Comparison of ENCODE assay signal across 30 cellular contexts in the genomic region with DNA sequence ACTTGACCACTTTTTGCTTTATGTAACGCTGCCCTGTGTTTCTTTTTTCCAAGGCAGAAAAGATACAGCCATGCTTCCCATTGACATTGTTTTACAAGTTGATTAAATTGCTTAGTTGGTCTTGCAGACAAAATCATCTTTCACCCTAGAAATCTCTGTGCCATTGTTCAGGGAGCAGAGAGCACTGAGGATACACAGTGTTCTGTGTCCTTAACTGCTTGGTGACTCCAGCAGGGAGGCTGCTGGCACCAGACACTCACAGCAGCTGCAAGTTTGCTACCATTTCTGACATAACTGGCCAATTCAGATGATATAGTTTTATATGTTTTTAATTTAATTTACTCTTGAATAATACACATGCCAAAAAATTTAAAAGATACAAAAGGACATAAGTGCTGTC.
"Had no signal": no experiment of that assay in that cellular context is flagged by ENCODE, and none has a peak within 500 bp of the region (broad histone marks: within the 10 kb centered on the region; RNA-seq: fewer than 3 reads in every experiment).

No MANE protein-coding gene starts in this region.

- H3K27me3 ChIP-seq: ascending aorta, body of pancreas, Peyer's patch had no signal

- H3K27ac ChIP-seq: ascending aorta, body of pancreas, Peyer's patch, RWPE1 had no signal

- DNase-seq: activated CD4-positive, alpha-beta T cell treated with anti-CD3 and anti-CD28 coated beads for 48 hours; activated CD4-positive, alpha-beta T cell treated with anti-CD3 and anti-CD28 coated beads, Interleukin-2, amount 50 U/mL, for 4 hours; activated CD4-positive, CD25-positive, alpha-beta regulatory T cell treated with anti-CD3 and anti-CD28 coated beads, Interleukin-2, amount 50 U/mL, for 72 hours; activated CD8-positive, alpha-beta T cell treated with anti-CD3 and anti-CD28 coated beads, Interleukin-2, amount 10 ng/mL, durations not matched to agents 7 days and 5 days; activated effector memory CD4-positive, alpha-beta T cell treated with Interleukin-2 at 50 U/mL for 16 hours; activated naive CD4-positive, alpha-beta T cell treated with Interleukin-2 at 50 U/mL for 16 hours; activated naive CD8-positive, alpha-beta T cell treated with anti-CD3 and anti-CD28 coated beads, Interleukin-2, amount 50 U/mL, for 24 hours; activated T-cell treated with anti-CD3 and anti-CD28 coated beads, Interleukin-2, amount 50 U/mL, for 24 hours; amniotic stem cell; body of pancreas; Karpas-422; MM.1S; NCI-H1105; NCI-H1436; NCI-H1694 treated with DMSO at 0.1 percent for 48 hours; NCI-H2029 treated with DMSO at 0.1 percent for 48 hours; NCI-H2171 treated with DMSO at 0.1 percent for 48 hours; NCI-H345; NCI-H510A; NCI-H526 treated with DMSO at 0.1 percent for 48 hours; NCI-H82; Peyer's patch; SHP77 treated with DMSO at 0.1 percent for 48 hours had no signal

- H3K36me3 ChIP-seq: ascending aorta, Peyer's patch had no signal

- H3K36me3 Mint-ChIP-seq: activated naive CD4-positive, alpha-beta T cell treated with anti-CD3 and anti-CD28 coated beads, Interleukin-2, amount 50 U/mL, for 72 hours; WTC11 had no signal

- H3K4me3 ChIP-seq: ascending aorta, body of pancreas, Peyer's patch had no signal

- H3K27me3 Mint-ChIP-seq: activated naive CD8-positive, alpha-beta T cell treated with anti-CD3 and anti-CD28 coated beads, Interleukin-2, amount 50 U/mL, for 24 hours; activated T-cell treated with anti-CD3 and anti-CD28 coated beads, Interleukin-2, amount 50 U/mL, for 24 hours had no signal

- H3K9me3 Mint-ChIP-seq: activated naive CD8-positive, alpha-beta T cell treated with anti-CD3 and anti-CD28 coated beads, Interleukin-2, amount 50 U/mL, for 24 hours; activated T-cell treated with anti-CD3 and anti-CD28 coated beads, Interleukin-2, amount 50 U/mL, for 24 hours; activated T-helper 1 cell treated with anti-CD3 and anti-CD28 coated beads, Interleukin-12 subunit alpha, Interleukin-12 subunit beta, Interleukin-2, Interleukin-4 antibody, amounts not matched to agents 30 ng/mL and 10 ng/mL and 1 ng/mL, durations not matched to agents 14 hours and 24 hours and 36 hours; central memory CD8-positive, alpha-beta T cell; T-helper 1 cell treated with Interleukin-12 subunit alpha and Interleukin-12 subunit beta and Interleukin-4 antibody, amounts not matched to agents 30 μg/mL and 1 μg/mL, for 36 hours had no signal

- H3K27ac Mint-ChIP-seq: activated CD8-positive, alpha-beta T cell treated with anti-CD3 and anti-CD28 coated beads, Interleukin-2, amount 10 ng/mL, durations not matched to agents 7 days and 5 days; activated naive CD4-positive, alpha-beta T cell treated with anti-CD3 and anti-CD28 coated beads, Interleukin-2, amount 50 U/mL, for 72 hours; activated naive CD8-positive, alpha-beta T cell treated with anti-CD3 and anti-CD28 coated beads, Interleukin-2, amount 50 U/mL, for 24 hours; activated T-cell treated with anti-CD3 and anti-CD28 coated beads, Interleukin-2, amount 50 U/mL, for 24 hours; activated T-helper 1 cell treated with anti-CD3 and anti-CD28 coated beads, Interleukin-12 subunit alpha, Interleukin-12 subunit beta, Interleukin-2, Interleukin-4 antibody, amounts not matched to agents 30 ng/mL and 10 ng/mL and 1 ng/mL, durations not matched to agents 14 hours and 24 hours and 36 hours; T-helper 1 cell treated with Interleukin-12 subunit alpha and Interleukin-12 subunit beta and Interleukin-4 antibody, amounts not matched to agents 30 μg/mL and 1 μg/mL, for 36 hours; WTC11 had no signal

- H3K4me1 Mint-ChIP-seq: activated naive CD8-positive, alpha-beta T cell treated with anti-CD3 and anti-CD28 coated beads, Interleukin-2, amount 50 U/mL, for 24 hours; central memory CD8-positive, alpha-beta T cell had no signal

- ATAC-seq: activated CD8-positive, alpha-beta T cell treated with anti-CD3 and anti-CD28 coated beads, Interleukin-2, amount 10 ng/mL, durations not matched to agents 7 days and 5 days; activated naive CD4-positive, alpha-beta T cell treated with anti-CD3 and anti-CD28 coated beads, Interleukin-2, amount 50 U/mL, for 72 hours; activated naive CD8-positive, alpha-beta T cell treated with anti-CD3 and anti-CD28 coated beads, Interleukin-2, amount 50 U/mL, for 24 hours; body of pancreas; WTC11 had no signal

- H3K4me1 ChIP-seq: ascending aorta, body of pancreas, Peyer's patch had no signal

- H3K9me3 ChIP-seq: ascending aorta, body of pancreas, Peyer's patch had no signal

- H3K4me3 Mint-ChIP-seq: activated CD8-positive, alpha-beta T cell treated with anti-CD3 and anti-CD28 coated beads, Interleukin-2, amount 10 ng/mL, durations not matched to agents 7 days and 5 days; activated naive CD8-positive, alpha-beta T cell treated with anti-CD3 and anti-CD28 coated beads, Interleukin-2, amount 50 U/mL, for 24 hours; activated T-cell treated with anti-CD3 and anti-CD28 coated beads, Interleukin-2, amount 50 U/mL, for 24 hours; activated T-helper 1 cell treated with anti-CD3 and anti-CD28 coated beads, Interleukin-12 subunit alpha, Interleukin-12 subunit beta, Interleukin-2, Interleukin-4 antibody, amounts not matched to agents 30 ng/mL and 10 ng/mL and 1 ng/mL, durations not matched to agents 14 hours and 24 hours and 36 hours; central memory CD8-positive, alpha-beta T cell; T-helper 1 cell treated with Interleukin-12 subunit alpha and Interleukin-12 subunit beta and Interleukin-4 antibody, amounts not matched to agents 30 μg/mL and 1 μg/mL, for 36 hours; WTC11 had no signal
